1 cellular context compared by ENCODE assay signal in genomic region chr4:185036842-185037241, GRCh38.
TF ChIP-seq lines count a peak whose summit lies in the region.

No MANE protein-coding gene starts in this region.

TF ChIP-seq in GM12878, 131 proteins besides CTCF, POLR2A, EP300 and RAD21:
- TF ChIP-seq ZZZ3 (IDR thresholded peaks at IDR 0.05; ENCODE audit: control insufficient read depth, insufficient read length, low read depth) (no peak), SREBF2 (IDR thresholded peaks at IDR 0.05; ENCODE audit: low read length) (no peak), REST (IDR thresholded peaks at IDR 0.05; ENCODE audit: low read depth, low read length) (no peak), E4F1 (IDR thresholded peaks at IDR 0.05; ENCODE audit: borderline replicate concordance, partially characterized antibody) (no peak), ZNF622 (IDR thresholded peaks at IDR 0.05) (no peak), CHD2 (IDR thresholded peaks at IDR 0.05; ENCODE audit: borderline replicate concordance, low read depth, low read length) (no peak)
